Comparison of ENCODE assay signal across 20 cellular contexts in genomic region chr19:40928859-40929258, GRCh38. TPM values are rescaled to one million over a fixed set of nuclear protein-coding genes. Genes with fewer than 3 reads are reported as not detected.
"Had no signal": no experiment of that assay in that cellular context is flagged by ENCODE, and none has a peak within 500 bp of the region (broad histone marks: within the 10 kb centered on the region; RNA-seq: fewer than 3 reads in every experiment).

No MANE protein-coding gene starts in this region.

- H3K27ac Mint-ChIP-seq: mesothelial cell of epicardium, natural killer cell had no signal

- H3K36me3 Mint-ChIP-seq: mesothelial cell of epicardium, natural killer cell had no signal

- H3K36me3 ChIP-seq: right atrium auricular region, sigmoid colon, stomach, thoracic aorta, transverse colon had no signal

- H3K4me1 ChIP-seq: foreskin keratinocyte, right atrium auricular region had no signal

- H3K27me3 ChIP-seq: foreskin keratinocyte, right atrium auricular region, sigmoid colon had no signal

- H3K4me3 ChIP-seq: right atrium auricular region, sigmoid colon, skin epidermis, stomach, thoracic aorta, transverse colon had no signal

- DNase-seq: effector memory CD4-positive, alpha-beta T cell; foreskin keratinocyte; kidney glomerular epithelial cell; natural killer cell; posterior cingulate gyrus; sigmoid colon; stimulated activated CD4-positive, alpha-beta T cell treated with anti-CD3 and anti-CD28 coated beads, Interleukin-12 subunit alpha, Interleukin-12 subunit beta, amount 100 ng/mL, for 4 hours; stimulated activated naive CD4-positive, alpha-beta T cell; stomach; substantia nigra; transverse colon had no signal

- H3K4me1 Mint-ChIP-seq: natural killer cell, neural crest cell had no signal

- H3K9me3 Mint-ChIP-seq: mesothelial cell of epicardium, natural killer cell, neural crest cell had no signal

- H3K4me3 Mint-ChIP-seq: mesothelial cell of epicardium, natural killer cell, neural crest cell had no signal

- H3K27ac ChIP-seq: foreskin keratinocyte, right atrium auricular region, sigmoid colon, skin epidermis, stomach, thoracic aorta, transverse colon had no signal

- ATAC-seq: esophagus mucosa, foreskin keratinocyte, natural killer cell had no signal

RNA-seq across cellular contexts. Expression of gene CYP2A7, which starts 46.8 kb away (rescaled TPM):
- total RNA-seq: esophagus mucosa, fibroblast of lung, foreskin keratinocyte, mesothelial cell of epicardium, myocyte, natural killer cell, neural crest cell, osteocyte, right atrium auricular region, stomach, thoracic aorta, transverse colon had no signal
- polyA plus RNA-seq: fibroblast of lung, foreskin keratinocyte, sigmoid colon, stomach had no signal
